In the genomic region with DNA sequence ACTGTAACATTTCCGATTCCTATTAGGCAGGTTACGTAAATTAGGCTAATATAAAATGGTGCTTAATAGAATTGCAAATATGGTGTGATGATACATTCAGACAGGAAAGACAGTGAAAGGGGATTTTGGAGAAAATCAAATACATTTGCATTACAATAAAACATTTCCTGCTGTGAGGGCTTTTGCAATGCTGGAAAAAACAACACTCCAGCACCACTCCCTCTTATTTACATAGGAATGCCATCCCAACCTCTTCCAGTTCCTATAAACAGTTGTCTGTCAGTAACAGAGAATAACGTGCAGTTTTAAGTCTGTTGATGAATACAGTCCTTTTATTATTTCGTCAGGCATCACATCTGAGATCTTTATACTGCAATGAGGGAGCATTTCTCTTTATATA, we compare ENCODE assay signal across 14 cellular contexts.
DNase-seq lines count a peak whose midpoint lies in the region; ATAC-seq and TF ChIP-seq lines count a peak whose summit lies in the region.
"Had no signal": no experiment of that assay in that cellular context is flagged by ENCODE, and none has a peak within 500 bp of the region (broad histone marks: within the 10 kb centered on the region; RNA-seq: fewer than 3 reads in every experiment).

No MANE protein-coding gene starts in this region.

- CTCF ChIA-PET in CD8-positive, alpha-beta memory T cell (lab: Charles Lee) = no interaction called here

- H3K27me3 Mint-ChIP-seq in brain = no peaks in the 10 kb centered on the region
- no peaks in the 10 kb centered on the region for H3K27me3 Mint-ChIP-seq in CD8-positive, alpha-beta memory T cell
- H3K27me3 Mint-ChIP-seq: CD4-positive, CD25-positive, alpha-beta regulatory T cell had no signal

- H3K27ac ChIP-seq in left lung (no peak overlapping the region), psoas muscle (no peak overlapping the region)
- no peak overlapping the region for H3K27ac ChIP-seq in CD8-positive, alpha-beta memory T cell (ENCODE audit: low read depth, low read length)

- 45 to 48% (median 47%) methylated on average over 4 of the region's 4 CpGs for WGBS in psoas muscle, 3 donors

- intact Hi-C loops in left lung (cut with DNase I) (no loop called here), psoas muscle (cut with DNase I) (no loop called here)

- H3K4me1 Mint-ChIP-seq in brain = peaks cover 76% of the 10 kb centered on the region
- no peaks in the 10 kb centered on the region for H3K4me1 Mint-ChIP-seq in CD8-positive, alpha-beta memory T cell
- H3K4me1 Mint-ChIP-seq: CD4-positive, CD25-positive, alpha-beta regulatory T cell had no signal

- no peaks in the 10 kb centered on the region for H3K9me3 ChIP-seq in left lung
- H3K9me3 ChIP-seq in CD8-positive, alpha-beta memory T cell (ENCODE audit: low read length) = no peaks in the 10 kb centered on the region
- H3K9me3 ChIP-seq in psoas muscle = no peaks in the 10 kb centered on the region

- H3K27me3 ChIP-seq in left lung = no peaks in the 10 kb centered on the region
- H3K27me3 ChIP-seq in CD8-positive, alpha-beta memory T cell (ENCODE audit: insufficient read depth, low read length, poor library complexity, severe bottlenecking) = no peaks in the 10 kb centered on the region
- no peaks in the 10 kb centered on the region for H3K27me3 ChIP-seq in psoas muscle (ENCODE audit: insufficient read depth in 3 of 3, low read length in 2 of 3)

- H3K4me3 ChIP-seq in left lung (no peak overlapping the region), psoas muscle (no peak overlapping the region)
- H3K4me3 ChIP-seq in CD8-positive, alpha-beta memory T cell (ENCODE audit: low read length) = no peak overlapping the region

- peak; percentile 48 for ATAC-seq in left lung
- no peak for ATAC-seq in HG02678 (IDR thresholded peaks at IDR 0.05; ENCODE audit: unreplicated experiment)
- ATAC-seq in HG02970 (IDR thresholded peaks at IDR 0.05; ENCODE audit: low FRiP score, unreplicated experiment) = no peak
- no peak for ATAC-seq in psoas muscle
- ATAC-seq: natural killer cell treated with Interleukin-12 subunit alpha and Interleukin-12 subunit beta and Interleukin-15 and Interleukin-18, amount 100 ng/mL, for 72 hours had no signal

- peak overlapping the region in 4 of 5 experiments; percentile 28 to 88 (median 64) for H3K27ac Mint-ChIP-seq in brain
- no peak overlapping the region for H3K27ac Mint-ChIP-seq in CD8-positive, alpha-beta memory T cell
- H3K27ac Mint-ChIP-seq: CD4-positive, CD25-positive, alpha-beta regulatory T cell; natural killer cell treated with Interleukin-12 subunit alpha and Interleukin-12 subunit beta and Interleukin-15 and Interleukin-18, amount 100 ng/mL, for 72 hours had no signal

- H3K36me3 ChIP-seq in left lung = no peaks in the 10 kb centered on the region
- H3K36me3 ChIP-seq in CD8-positive, alpha-beta memory T cell (ENCODE audit: insufficient read depth, low read length) = no peaks in the 10 kb centered on the region
- no peaks in the 10 kb centered on the region for H3K36me3 ChIP-seq in psoas muscle (ENCODE audit: insufficient read depth in 1 of 2, low read depth in 1 of 2)

- H3K4me3 Mint-ChIP-seq in brain = peak overlapping the region in 4 of 5 experiments; percentile 23 to 76 (median 64)
- H3K4me3 Mint-ChIP-seq in CD8-positive, alpha-beta memory T cell = no peak overlapping the region
- H3K4me3 Mint-ChIP-seq: CD4-positive, CD25-positive, alpha-beta regulatory T cell; natural killer cell treated with Interleukin-12 subunit alpha and Interleukin-12 subunit beta and Interleukin-15 and Interleukin-18, amount 100 ng/mL, for 72 hours had no signal

- POLR2A ChIA-PET in CD8-positive, alpha-beta memory T cell (lab: Charles Lee) = no interaction called here

- no peaks in the 10 kb centered on the region for H3K36me3 Mint-ChIP-seq in brain
- H3K36me3 Mint-ChIP-seq in CD8-positive, alpha-beta memory T cell = no peaks in the 10 kb centered on the region
- H3K36me3 Mint-ChIP-seq: CD4-positive, CD25-positive, alpha-beta regulatory T cell; natural killer cell treated with Interleukin-12 subunit alpha and Interleukin-12 subunit beta and Interleukin-15 and Interleukin-18, amount 100 ng/mL, for 72 hours had no signal

- H3K4me1 ChIP-seq in left lung (no peaks in the 10 kb centered on the region), psoas muscle (no peaks in the 10 kb centered on the region)
- no peaks in the 10 kb centered on the region for H3K4me1 ChIP-seq in CD8-positive, alpha-beta memory T cell (ENCODE audit: insufficient read depth, low read length)

- no peak for TF ChIP-seq CTCF in brain (conservative IDR thresholded peaks at IDR 0.05)
- TF ChIP-seq CTCF in left lung (IDR thresholded peaks at IDR 0.05) = no peak
- no peak for TF ChIP-seq CTCF in psoas muscle (IDR thresholded peaks at IDR 0.05)

- peak; percentile 4 for DNase-seq in GM03348 (ENCODE audit: low spot score)
- DNase-seq in NCI-H2029 treated with DMSO at 0.1 percent for 48 hours (lab: John Stamatoyannopoulos, UW) = peak; percentile 48
- no peak for DNase-seq in left lung
- DNase-seq in CD8-positive, alpha-beta memory T cell = no peak
- DNase-seq in psoas muscle = no peak
- DNase-seq: activated CD8-positive, alpha-beta memory T cell treated with anti-CD3 and anti-CD28 coated beads, Interleukin-2, amount 50 U/mL, for 48 hours; amniotic stem cell; CD4-positive, CD25-positive, alpha-beta regulatory T cell; GOT3; stimulated activated CD4-positive, alpha-beta T cell treated with anti-CD3 and anti-CD28 coated beads, Interleukin-12 subunit alpha, Interleukin-12 subunit beta, amount 100 ng/mL, for 4 hours had no signal

- H3K9me3 Mint-ChIP-seq in brain = no peaks in the 10 kb centered on the region
- H3K9me3 Mint-ChIP-seq in CD8-positive, alpha-beta memory T cell = peaks cover 0 to 2% (median 0%) of the 10 kb centered on the region in 5 donors
- H3K9me3 Mint-ChIP-seq: CD4-positive, CD25-positive, alpha-beta regulatory T cell; natural killer cell treated with Interleukin-12 subunit alpha and Interleukin-12 subunit beta and Interleukin-15 and Interleukin-18, amount 100 ng/mL, for 72 hours had no signal

Comparison
In these comparisons a context has a peak if more than half of its experiments do, and no peak if none do; other contexts are left out.
1. DNase-seq: peak in GM03348 (single experiment) and NCI-H2029 treated with DMSO at 0.1 percent for 48 hours (single experiment); none in left lung (0 of 2), CD8-positive, alpha-beta memory T cell (0 of 5) and psoas muscle (0 of 2).
2. H3K27ac Mint-ChIP-seq: peak in brain (4 of 5); none in CD8-positive, alpha-beta memory T cell (0 of 8).
3. H3K4me3 Mint-ChIP-seq: peak in brain (4 of 5); none in CD8-positive, alpha-beta memory T cell (0 of 7).